20 cellular contexts compared by ENCODE assay signal in genomic region chr3:24043985-24044384, GRCh38.
DNase-seq lines count a peak whose midpoint lies in the region; ATAC-seq and TF ChIP-seq lines count a peak whose summit lies in the region.
"Had no signal": no experiment of that assay in that cellular context is flagged by ENCODE, and none has a peak within 500 bp of the region (broad histone marks: within the 10 kb centered on the region; RNA-seq: fewer than 3 reads in every experiment).

No MANE protein-coding gene starts in this region.

- intact Hi-C loops in upper lobe of right lung (cut with DNase I), result no loop called here

- no peaks in the 10 kb centered on the region for H3K36me3 ChIP-seq in upper lobe of right lung

- peak; percentile 28 for ATAC-seq in stimulated activated memory B cell treated with anti-CD40 and anti-IgM and Interleukin-4, amounts not matched to agents 10 μg/mL and 1 μg/mL and 100 μg/mL, for 72 hours
- ATAC-seq in upper lobe of right lung, result no peak
- no peak for ATAC-seq in activated CD4-positive, CD25-positive, alpha-beta regulatory T cell treated with anti-CD3 and anti-CD28 coated beads, Interleukin-2, amount 50 U/mL, for 24 hours

- H3K9me3 ChIP-seq in upper lobe of right lung, result no peaks in the 10 kb centered on the region
- H3K9me3 ChIP-seq: Caco-2 had no signal

- H3K9me3 Mint-ChIP-seq in chondrocyte (ENCODE audit: low read depth), result peaks cover 3% of the 10 kb centered on the region
- no peaks in the 10 kb centered on the region for H3K9me3 Mint-ChIP-seq in stimulated activated memory B cell treated with anti-CD40 and anti-IgM and Interleukin-4, amounts not matched to agents 10 μg/mL and 1 μg/mL and 100 μg/mL, for 72 hours
- H3K9me3 Mint-ChIP-seq: CD4-positive, alpha-beta T cell; GM23338 had no signal

- no peak overlapping the region for H3K4me3 Mint-ChIP-seq in chondrocyte (ENCODE audit: unreplicated experiment)
- H3K4me3 Mint-ChIP-seq in stimulated activated memory B cell treated with anti-CD40 and anti-IgM and Interleukin-4, amounts not matched to agents 10 μg/mL and 1 μg/mL and 100 μg/mL, for 72 hours, result no peak overlapping the region
- H3K4me3 Mint-ChIP-seq: CD4-positive, alpha-beta T cell; GM23338 had no signal

- TF ChIP-seq POLR2A in erythroblast (IDR thresholded peaks at IDR 0.05; ENCODE audit: low read length), result no peak

- no peaks in the 10 kb centered on the region for H3K27me3 Mint-ChIP-seq in chondrocyte (ENCODE audit: low read depth)
- peaks cover 10% of the 10 kb centered on the region for H3K27me3 Mint-ChIP-seq in stimulated activated memory B cell treated with anti-CD40 and anti-IgM and Interleukin-4, amounts not matched to agents 10 μg/mL and 1 μg/mL and 100 μg/mL, for 72 hours
- H3K27me3 Mint-ChIP-seq: CD4-positive, alpha-beta T cell had no signal

- H3K27me3 ChIP-seq in upper lobe of right lung, result no peaks in the 10 kb centered on the region

- H3K36me3 Mint-ChIP-seq in chondrocyte (ENCODE audit: low read depth), result no peaks in the 10 kb centered on the region
- H3K36me3 Mint-ChIP-seq in stimulated activated memory B cell treated with anti-CD40 and anti-IgM and Interleukin-4, amounts not matched to agents 10 μg/mL and 1 μg/mL and 100 μg/mL, for 72 hours, result no peaks in the 10 kb centered on the region

- TF ChIP-seq CTCF in chondrocyte (IDR thresholded peaks at IDR 0.05) (no peak), upper lobe of right lung (IDR thresholded peaks at IDR 0.05) (no peak)

- H3K27ac ChIP-seq in upper lobe of right lung, result peak overlapping the region; percentile 73

- peaks cover 16% of the 10 kb centered on the region for H3K4me1 ChIP-seq in upper lobe of right lung
- H3K4me1 ChIP-seq: Caco-2 had no signal

- H3K4me3 ChIP-seq in upper lobe of right lung, result no peak overlapping the region
- H3K4me3 ChIP-seq: GM23338 had no signal

- peaks cover 46% of the 10 kb centered on the region for H3K4me1 Mint-ChIP-seq in chondrocyte (ENCODE audit: low read depth)
- H3K4me1 Mint-ChIP-seq in stimulated activated memory B cell treated with anti-CD40 and anti-IgM and Interleukin-4, amounts not matched to agents 10 μg/mL and 1 μg/mL and 100 μg/mL, for 72 hours, result no peaks in the 10 kb centered on the region
- H3K4me1 Mint-ChIP-seq: GM23338 had no signal

- H3K27ac Mint-ChIP-seq in chondrocyte (ENCODE audit: unreplicated experiment), result peak overlapping the region; percentile 52
- H3K27ac Mint-ChIP-seq in stimulated activated memory B cell treated with anti-CD40 and anti-IgM and Interleukin-4, amounts not matched to agents 10 μg/mL and 1 μg/mL and 100 μg/mL, for 72 hours, result no peak overlapping the region
- H3K27ac Mint-ChIP-seq: CD4-positive, alpha-beta T cell; GM23338 had no signal

- no peak for DNase-seq in chondrocyte (ENCODE audit: low spot score)
- peak; percentile 31 for DNase-seq in middle frontal gyrus (ENCODE audit: extremely low spot score, low spot score)
- DNase-seq in upper lobe of right lung, result no peak
- DNase-seq in NCI-H2171 treated with DMSO at 0.1 percent for 48 hours (lab: John Stamatoyannopoulos, UW), result no peak
- no peak for DNase-seq in erythroblast (lab: John Stamatoyannopoulos, UW)
- DNase-seq in stimulated activated CD4-positive, alpha-beta T cell treated with anti-CD3 and anti-CD28 coated beads, Interleukin-2, amount 100 ng/mL, for 24 hours, result no peak
- DNase-seq: Caco-2; CD4-positive, alpha-beta T cell; GF-D8; HCEC 1CT; MM.1S; NCI-H1092; NCI-H2029 treated with DMSO at 0.1 percent for 48 hours; NCI-H510A; NCI-H774; OCI-M1; SHP77 treated with DMSO at 0.1 percent for 48 hours had no signal
